Comparison of ENCODE assay signal across 1 cellular context in the genomic region with DNA sequence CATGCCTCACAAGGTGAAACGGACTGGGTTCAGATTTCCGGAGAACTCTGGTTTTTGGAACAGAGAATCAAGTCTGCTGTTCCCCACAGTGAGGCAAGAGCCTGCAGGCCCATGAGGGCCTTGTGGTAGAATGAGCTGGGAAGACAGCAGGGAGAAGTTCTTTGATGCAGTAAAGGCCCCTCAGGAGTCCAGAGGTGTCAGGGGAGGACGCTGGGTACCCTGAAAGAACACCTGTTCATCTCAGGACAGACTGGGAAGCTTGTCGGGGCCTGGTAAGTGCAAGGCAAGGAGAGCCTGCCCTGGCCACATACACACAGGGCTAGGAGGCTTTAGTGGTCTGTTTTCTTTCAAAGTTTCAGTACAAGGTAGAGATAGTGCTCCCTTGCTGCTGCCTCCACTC.
TF ChIP-seq lines count a peak whose summit lies in the region.

No MANE protein-coding gene starts in this region.

TF ChIP-seq in K562, 482 proteins besides CTCF, POLR2A, EP300 and RAD21:
- TF ChIP-seq, protein P1, sequence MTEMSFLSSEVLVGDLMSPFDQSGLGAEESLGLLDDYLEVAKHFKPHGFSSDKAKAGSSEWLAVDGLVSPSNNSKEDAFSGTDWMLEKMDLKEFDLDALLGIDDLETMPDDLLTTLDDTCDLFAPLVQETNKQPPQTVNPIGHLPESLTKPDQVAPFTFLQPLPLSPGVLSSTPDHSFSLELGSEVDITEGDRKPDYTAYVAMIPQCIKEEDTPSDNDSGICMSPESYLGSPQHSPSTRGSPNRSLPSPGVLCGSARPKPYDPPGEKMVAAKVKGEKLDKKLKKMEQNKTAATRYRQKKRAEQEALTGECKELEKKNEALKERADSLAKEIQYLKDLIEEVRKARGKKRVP (CRISPR knock-in tag; IDR thresholded peaks at IDR 0.05), result no peak
- TF ChIP-seq RBFOX2 (IDR thresholded peaks at IDR 0.05; ENCODE audit: low read depth, low read length) (no peak), MLLT1 (IDR thresholded peaks at IDR 0.05) (no peak), POLR2G (IDR thresholded peaks at IDR 0.05; ENCODE audit: low read depth, low read length) (0 out of 2 replicates have a peak, but pooled peaks have one; percentile 16), MECOM (CRISPR knock-in tag; IDR thresholded peaks at IDR 0.05) (no peak), MCM5 (IDR thresholded peaks at IDR 0.05; ENCODE audit: low read depth) (no peak), ARNT (IDR thresholded peaks at IDR 0.05) (no peak), POLR2AphosphoS2 (IDR thresholded peaks at IDR 0.05; ENCODE audit: low read length) (peak; percentile 85; the same call in 1 of the 2 replicates), SUPT5H (IDR thresholded peaks at IDR 0.05) (0 out of 2 replicates have a peak, but pooled peaks have one; percentile 8), HIVEP1 (CRISPR knock-in tag; IDR thresholded peaks at IDR 0.05) (no peak), TARDBP (IDR thresholded peaks at IDR 0.05) (no peak), DPF2 (IDR thresholded peaks at IDR 0.05) (no peak), MYNN (IDR thresholded peaks at IDR 0.05) (peak; percentile 8; the same call in 1 of the 2 replicates), MYNN (CRISPR knock-in tag; IDR thresholded peaks at IDR 0.05) (no peak), KDM2B (CRISPR knock-in tag; IDR thresholded peaks at IDR 0.05) (no peak), ZNF77 (CRISPR knock-in tag; IDR thresholded peaks at IDR 0.05) (no peak), PTTG1 (tag; IDR thresholded peaks at IDR 0.05; ENCODE audit: low read depth) (no peak), ZNF274 (IDR thresholded peaks at IDR 0.05; ENCODE audit: borderline replicate concordance, low read depth, low read length) (no peak)
- TF ChIP-seq, protein P2, sequence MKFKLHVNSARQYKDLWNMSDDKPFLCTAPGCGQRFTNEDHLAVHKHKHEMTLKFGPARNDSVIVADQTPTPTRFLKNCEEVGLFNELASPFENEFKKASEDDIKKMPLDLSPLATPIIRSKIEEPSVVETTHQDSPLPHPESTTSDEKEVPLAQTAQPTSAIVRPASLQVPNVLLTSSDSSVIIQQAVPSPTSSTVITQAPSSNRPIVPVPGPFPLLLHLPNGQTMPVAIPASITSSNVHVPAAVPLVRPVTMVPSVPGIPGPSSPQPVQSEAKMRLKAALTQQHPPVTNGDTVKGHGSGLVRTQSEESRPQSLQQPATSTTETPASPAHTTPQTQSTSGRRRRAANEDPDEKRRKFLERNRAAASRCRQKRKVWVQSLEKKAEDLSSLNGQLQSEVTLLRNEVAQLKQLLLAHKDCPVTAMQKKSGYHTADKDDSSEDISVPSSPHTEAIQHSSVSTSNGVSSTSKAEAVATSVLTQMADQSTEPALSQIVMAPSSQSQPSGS (CRISPR knock-in tag; IDR thresholded peaks at IDR 0.05), result no peak
- TF ChIP-seq, protein P3, sequence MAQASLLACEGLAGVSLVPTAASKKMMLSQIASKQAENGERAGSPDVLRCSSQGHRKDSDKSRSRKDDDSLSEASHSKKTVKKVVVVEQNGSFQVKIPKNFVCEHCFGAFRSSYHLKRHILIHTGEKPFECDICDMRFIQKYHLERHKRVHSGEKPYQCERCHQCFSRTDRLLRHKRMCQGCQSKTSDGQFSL (CRISPR knock-in tag; IDR thresholded peaks at IDR 0.05), result no peak
- TF ChIP-seq, protein P3 (tag; IDR thresholded peaks at IDR 0.05), result no peak
